21 cellular contexts compared by ENCODE assay signal in genomic region chr5:64418013-64418412, GRCh38.
A peak's percentile ranks its signal among the peaks of the same experiment; 100 is the strongest.
DNase-seq lines count a peak whose midpoint lies in the region; ATAC-seq lines count a peak whose summit lies in the region.
"Had no signal": no experiment of that assay in that cellular context is flagged by ENCODE, and none has a peak within 500 bp of the region (broad histone marks: within the 10 kb centered on the region; RNA-seq: fewer than 3 reads in every experiment).

No MANE protein-coding gene starts in this region.

- H3K27ac ChIP-seq in SJCRH30, result no peak overlapping the region
- H3K27ac ChIP-seq: BLaER1 had no signal

- peaks cover 10% of the 10 kb centered on the region; the same call in 1 of the 2 replicates for H3K4me1 ChIP-seq in SJCRH30
- H3K4me1 ChIP-seq: BE2C, BLaER1 had no signal

- no peaks in the 10 kb centered on the region for H3K27me3 ChIP-seq in SJCRH30
- H3K27me3 ChIP-seq: BE2C, BLaER1 had no signal

- H3K9me3 ChIP-seq in SJCRH30 (replicated peaks), result no peaks in the 10 kb centered on the region
- H3K9me3 ChIP-seq: BE2C, BLaER1 had no signal

- H3K36me3 ChIP-seq in SJCRH30, result no peaks in the 10 kb centered on the region
- H3K36me3 ChIP-seq: BE2C, BLaER1 had no signal

- DNase-seq in EH (ENCODE audit: low read depth), result peak; percentile 70
- peak; percentile 11 to 17 for DNase-seq in SJCRH30
- peak; percentile 24 for DNase-seq in kidney tubule cell (ENCODE audit: low spot score)
- DNase-seq in effector CD4-positive, alpha-beta T cell, result no peak
- no peak for DNase-seq in CD1c-positive myeloid dendritic cell (ENCODE audit: extremely low spot score)
- DNase-seq in activated effector memory CD4-positive, alpha-beta T cell treated with anti-CD3 and anti-CD28 coated beads, Interleukin-2, amount 50 U/mL, for 16 hours, result no peak
- DNase-seq in left ventricle myocardium superior, result no peak
- DNase-seq: 8988T; ACHN; BE2C; C1 segment of cervical spinal cord; CD4-positive, alpha-beta memory T cell; CD4-positive, CD25-positive, alpha-beta regulatory T cell; CD8-positive, alpha-beta memory T cell; COR-L47; DMS 273 treated with DMSO at 0.1 percent for 48 hours; DMS153; DMS79; DND-41; GF-D8 had no signal

- intact Hi-C loops in left ventricle myocardium superior (cut with micrococcal nuclease), result no loop called here

- ATAC-seq in left ventricle myocardium superior, result no peak

- H3K4me3 ChIP-seq in SJCRH30, result no peak overlapping the region
- H3K4me3 ChIP-seq: BLaER1 had no signal

Comparison
In these comparisons a context has a peak if more than half of its experiments do, and no peak if none do; other contexts are left out.
1. DNase-seq: peak in EH (single experiment), SJCRH30 (2 of 2) and kidney tubule cell (single experiment); none in effector CD4-positive, alpha-beta T cell (single experiment), CD1c-positive myeloid dendritic cell (single experiment), activated effector memory CD4-positive, alpha-beta T cell treated with anti-CD3 and anti-CD28 coated beads, Interleukin-2, amount 50 U/mL, for 16 hours (single experiment) and left ventricle myocardium superior (single experiment).